ENCODE assay signal across 6 cellular contexts in genomic region chr9:76978831-76979230, GRCh38. TPM values are rescaled to one million over a fixed set of nuclear protein-coding genes. Genes with fewer than 3 reads are reported as not detected.
"Had no signal": no experiment of that assay in that cellular context is flagged by ENCODE, and none has a peak within 500 bp of the region (broad histone marks: within the 10 kb centered on the region; RNA-seq: fewer than 3 reads in every experiment).

No MANE protein-coding gene starts in this region.

RNA-seq across cellular contexts. Expression of gene FOXB2, which starts 40.6 kb away (rescaled TPM):
- total RNA-seq: HepG2, HT-29, HT1080, IMR-90, K562 had no signal
- polyA plus RNA-seq: HepG2, IgD-negative memory B cell, IMR-90, K562 had no signal
